34 cellular contexts compared by ENCODE assay signal in the genomic region with DNA sequence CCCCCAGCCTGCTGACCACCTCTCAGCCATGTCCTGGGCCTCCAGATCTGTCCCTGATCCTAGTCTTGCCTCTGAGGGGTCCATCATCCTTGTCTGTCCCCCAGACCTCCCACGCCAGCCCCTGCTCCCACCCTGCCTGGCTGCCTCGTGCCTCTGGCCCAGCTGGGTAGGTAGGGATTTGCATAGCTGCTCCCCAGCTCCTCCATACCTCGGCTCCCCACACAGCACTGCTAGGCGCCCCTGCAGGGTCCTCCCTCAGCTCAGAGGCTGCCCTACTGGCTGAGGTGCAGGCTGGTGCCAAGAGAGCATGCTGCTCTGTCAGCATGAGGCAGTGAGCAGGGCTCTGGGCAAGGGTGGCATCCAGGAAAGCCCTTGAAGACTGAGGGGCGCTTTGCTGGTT.
"Had no signal": no experiment of that assay in that cellular context is flagged by ENCODE, and none has a peak within 500 bp of the region (broad histone marks: within the 10 kb centered on the region; RNA-seq: fewer than 3 reads in every experiment).

No MANE protein-coding gene starts in this region.

- H3K27ac ChIP-seq: ascending aorta, cardiac muscle cell, WERI-Rb-1 had no signal

- H3K4me1 ChIP-seq: ascending aorta had no signal

- H3K36me3 ChIP-seq: ascending aorta, cardiac muscle cell, MG63, WERI-Rb-1 had no signal

- H3K9me3 ChIP-seq: ascending aorta, MG63 had no signal

- DNase-seq: activated CD4-positive, alpha-beta memory T cell treated with anti-CD3 and anti-CD28 coated beads, Interleukin-2, amount 10 ng/mL, durations not matched to agents 7 days and 5 days; activated CD4-positive, alpha-beta T cell treated with anti-CD3 and anti-CD28 coated beads for 1 hour; activated CD4-positive, alpha-beta T cell treated with anti-CD3 and anti-CD28 coated beads for 48 hours; activated CD4-positive, CD25-positive, alpha-beta regulatory T cell; activated CD8-positive, alpha-beta memory T cell treated with anti-CD3 and anti-CD28 coated beads for 24 hours; activated CD8-positive, alpha-beta memory T cell treated with anti-CD3 and anti-CD28 coated beads, Interleukin-2, amount 10 ng/mL, durations not matched to agents 7 days and 5 days; activated CD8-positive, alpha-beta memory T cell treated with anti-CD3 and anti-CD28 coated beads, Interleukin-2, amount 50 U/mL, for 48 hours; activated effector memory CD4-positive, alpha-beta T cell treated with Interleukin-2 at 50 U/mL for 16 hours; activated naive CD4-positive, alpha-beta T cell treated with anti-CD3 and anti-CD28 coated beads, Interleukin-2, amount 50 U/mL, for 16 hours; activated naive CD8-positive, alpha-beta T cell treated with anti-CD3 and anti-CD28 coated beads, Interleukin-2, amount 10 ng/mL, durations not matched to agents 7 days and 5 days; activated T-cell treated with anti-CD3 and anti-CD28 coated beads, Interleukin-2, amount 50 U/mL, for 48 hours; amygdala; Kasumi-1; MG63; NCI-H1048; NCI-H1105 treated with DMSO at 0.1 percent for 48 hours; NCI-H146; NCI-H187; NCI-H2029 treated with DMSO at 0.1 percent for 48 hours; NCI-H2107; NCI-H2171; NCI-H510A; NCI-H526; NCI-H748 treated with DMSO at 0.1 percent for 48 hours; NK-92 treated with Interleukin-12 subunit alpha and Interleukin-12 subunit beta, amount 100 ng/mL, for 24 hours; PC-3; SW 1271; T-helper 1 cell; T-helper 2 cell; T-helper 9 cell; WERI-Rb-1 had no signal

- H3K4me1 Mint-ChIP-seq: activated CD4-positive, alpha-beta memory T cell treated with anti-CD3 and anti-CD28 coated beads, Interleukin-2, amount 10 ng/mL, durations not matched to agents 7 days and 5 days; activated CD8-positive, alpha-beta memory T cell treated with anti-CD3 and anti-CD28 coated beads, Interleukin-2, amount 10 ng/mL, durations not matched to agents 7 days and 5 days; activated naive CD8-positive, alpha-beta T cell treated with anti-CD3 and anti-CD28 coated beads, Interleukin-2, amount 10 ng/mL, durations not matched to agents 7 days and 5 days had no signal

- H3K4me3 ChIP-seq: ascending aorta, cardiac muscle cell, MG63 had no signal

- H3K9me3 Mint-ChIP-seq: activated CD4-positive, alpha-beta memory T cell treated with anti-CD3 and anti-CD28 coated beads, Interleukin-2, amount 10 ng/mL, durations not matched to agents 7 days and 5 days; activated naive CD8-positive, alpha-beta T cell treated with anti-CD3 and anti-CD28 coated beads, Interleukin-2, amount 10 ng/mL, durations not matched to agents 7 days and 5 days had no signal

- H3K36me3 Mint-ChIP-seq: activated CD8-positive, alpha-beta memory T cell treated with anti-CD3 and anti-CD28 coated beads, Interleukin-2, amount 10 ng/mL, durations not matched to agents 7 days and 5 days; activated naive CD8-positive, alpha-beta T cell treated with anti-CD3 and anti-CD28 coated beads, Interleukin-2, amount 10 ng/mL, durations not matched to agents 7 days and 5 days had no signal

- H3K4me3 Mint-ChIP-seq: activated CD4-positive, alpha-beta memory T cell treated with anti-CD3 and anti-CD28 coated beads, Interleukin-2, amount 10 ng/mL, durations not matched to agents 7 days and 5 days; activated CD8-positive, alpha-beta memory T cell treated with anti-CD3 and anti-CD28 coated beads, Interleukin-2, amount 10 ng/mL, durations not matched to agents 7 days and 5 days; activated naive CD8-positive, alpha-beta T cell treated with anti-CD3 and anti-CD28 coated beads, Interleukin-2, amount 10 ng/mL, durations not matched to agents 7 days and 5 days had no signal

- H3K27me3 ChIP-seq: ascending aorta, cardiac muscle cell, MG63 had no signal

- ATAC-seq: activated CD8-positive, alpha-beta memory T cell treated with anti-CD3 and anti-CD28 coated beads, Interleukin-2, amount 10 ng/mL, durations not matched to agents 7 days and 5 days; PC-3; Right ventricle myocardium inferior had no signal

- H3K27me3 Mint-ChIP-seq: activated CD4-positive, alpha-beta memory T cell treated with anti-CD3 and anti-CD28 coated beads, Interleukin-2, amount 10 ng/mL, durations not matched to agents 7 days and 5 days; activated CD8-positive, alpha-beta memory T cell treated with anti-CD3 and anti-CD28 coated beads, Interleukin-2, amount 10 ng/mL, durations not matched to agents 7 days and 5 days had no signal

- H3K27ac Mint-ChIP-seq: activated CD4-positive, alpha-beta memory T cell treated with anti-CD3 and anti-CD28 coated beads, Interleukin-2, amount 10 ng/mL, durations not matched to agents 7 days and 5 days; activated CD8-positive, alpha-beta memory T cell treated with anti-CD3 and anti-CD28 coated beads, Interleukin-2, amount 10 ng/mL, durations not matched to agents 7 days and 5 days; activated naive CD8-positive, alpha-beta T cell treated with anti-CD3 and anti-CD28 coated beads, Interleukin-2, amount 10 ng/mL, durations not matched to agents 7 days and 5 days had no signal
